ENCODE assay signal across 8 cellular contexts in genomic region chr6:35359744-35360348, GRCh38. TPM values are rescaled to one million over a fixed set of nuclear protein-coding genes. Genes with fewer than 3 reads are reported as not detected.
DNase-seq lines count a peak whose midpoint lies in the region; ATAC-seq, FAIRE-seq and TF ChIP-seq lines count a peak whose summit lies in the region.

No MANE protein-coding gene starts in this region.

- H3K36me3 ChIP-seq in heart left ventricle: peaks cover 0 to 22% (median 8%) of the 10 kb centered on the region in 9 donors
- H3K36me3 ChIP-seq in prostate gland: no peaks in the 10 kb centered on the region

- POLR2A ChIA-PET in activated CD8-positive, alpha-beta T cell treated with anti-CD3 and anti-CD28 coated beads, Interleukin-2, amount 10 ng/mL, durations not matched to agents 7 days and 5 days (lab: Charles Lee): no interaction called here

- H3K4me1 ChIP-seq in heart left ventricle (peaks cover 0 to 69% (median 50%) of the 10 kb centered on the region in 12 donors), prostate gland (replicated peaks) (no peaks in the 10 kb centered on the region)

- H3K27me3 Mint-ChIP-seq in activated CD8-positive, alpha-beta T cell treated with anti-CD3 and anti-CD28 coated beads, Interleukin-2, amount 10 ng/mL, durations not matched to agents 7 days and 5 days (ENCODE audit: low read depth): no peaks in the 10 kb centered on the region

- WGBS in heart left ventricle, 4 donors: 17 to 28% (median 19%) methylated on average over 2 of the region's 2 CpGs
- 35% methylated on average over 2 of the region's 2 CpGs for WGBS in prostate gland

- peaks cover 45% of the 10 kb centered on the region for H3K36me3 Mint-ChIP-seq in activated CD8-positive, alpha-beta T cell treated with anti-CD3 and anti-CD28 coated beads, Interleukin-2, amount 10 ng/mL, durations not matched to agents 7 days and 5 days (ENCODE audit: low read depth)

- no peaks in the 10 kb centered on the region for H3K9me3 Mint-ChIP-seq in activated CD8-positive, alpha-beta T cell treated with anti-CD3 and anti-CD28 coated beads, Interleukin-2, amount 10 ng/mL, durations not matched to agents 7 days and 5 days (ENCODE audit: insufficient read depth)

- H3K27ac ChIP-seq in heart left ventricle: peak overlapping the region in 11 of 12 donors; percentile 15 to 73 (median 57)
- H3K27ac ChIP-seq in prostate gland: peak overlapping the region in 1 of 2 donors; percentile 39

- FAIRE-seq in GM12892 (lab: Jason Lieb, UNC): no peak

- peaks cover 41% of the 10 kb centered on the region for H3K4me1 Mint-ChIP-seq in activated CD8-positive, alpha-beta T cell treated with anti-CD3 and anti-CD28 coated beads, Interleukin-2, amount 10 ng/mL, durations not matched to agents 7 days and 5 days (ENCODE audit: low read depth)

- TF ChIP-seq POLR2A in heart left ventricle (IDR thresholded peaks at IDR 0.05) (no peak), prostate gland (IDR thresholded peaks at IDR 0.05) (no peak), GM12892 (IDR thresholded peaks at IDR 0.05; ENCODE audit: low read depth, low read length) (no peak)

- no peak for TF ChIP-seq CTCF in heart left ventricle (IDR thresholded peaks at IDR 0.05)
- no peak for TF ChIP-seq CTCF in prostate gland (IDR thresholded peaks at IDR 0.05)
- TF ChIP-seq CTCF in GM10266 (IDR thresholded peaks at IDR 0.05; ENCODE audit: control insufficient read depth, insufficient read depth, low read depth, missing control alignments): no peak

- peak overlapping the region; percentile 17 for H3K27ac Mint-ChIP-seq in activated CD8-positive, alpha-beta T cell treated with anti-CD3 and anti-CD28 coated beads, Interleukin-2, amount 10 ng/mL, durations not matched to agents 7 days and 5 days

- DNase-seq in GM03348 (ENCODE audit: low spot score) (peak; percentile 67), heart left ventricle (peak; percentile 32 to 68 (median 61)), prostate gland (ENCODE audit: low spot score) (peak; percentile 18), dedifferentiated amniotic fluid mesenchymal stem cell (ENCODE audit: extremely low spot score) (no peak), GM12892 (ENCODE audit: insufficient read length) (no peak), dermis blood vessel endothelial cell (no peak), GM10266 (ENCODE audit: extremely low spot score) (no peak)
- DNase-seq in activated CD8-positive, alpha-beta T cell treated with anti-CD3 and anti-CD28 coated beads, Interleukin-2, amount 10 ng/mL, durations not matched to agents 7 days and 5 days: no peak

- H3K4me3 ChIP-seq in heart left ventricle (no peak overlapping the region), prostate gland (no peak overlapping the region)

- CTCF ChIA-PET in activated CD8-positive, alpha-beta T cell treated with anti-CD3 and anti-CD28 coated beads, Interleukin-2, amount 10 ng/mL, durations not matched to agents 7 days and 5 days (lab: Charles Lee): interaction anchor here (2.1 kb wide), 1 partner anchor 49 kb away, joined by 5 read pairs; no protein-coding TSS in a partner anchor

- ATAC-seq in activated CD8-positive, alpha-beta T cell treated with anti-CD3 and anti-CD28 coated beads, Interleukin-2, amount 10 ng/mL, durations not matched to agents 7 days and 5 days: no peak
- ATAC-seq in heart left ventricle: peak; percentile 36 to 65 (median 51)

- H3K9me3 ChIP-seq in heart left ventricle: no peaks in the 10 kb centered on the region
- no peaks in the 10 kb centered on the region for H3K9me3 ChIP-seq in prostate gland

- intact Hi-C loops in heart left ventricle (cut with DNase I) (no loop called here), prostate gland (cut with DNase I) (no loop called here)

- H3K4me3 Mint-ChIP-seq in activated CD8-positive, alpha-beta T cell treated with anti-CD3 and anti-CD28 coated beads, Interleukin-2, amount 10 ng/mL, durations not matched to agents 7 days and 5 days: no peak overlapping the region

- H3K27me3 ChIP-seq in heart left ventricle (no peaks in the 10 kb centered on the region), prostate gland (replicated peaks; ENCODE audit: insufficient read depth) (no peaks in the 10 kb centered on the region)

RNA-seq across cellular contexts. Expression of gene PPARD, which starts 17.5 kb away (rescaled TPM):
- 10 to 100 TPM; 36.3 to 36.7 TPM for total RNA-seq in activated CD8-positive, alpha-beta T cell treated with anti-CD3 and anti-CD28 coated beads, Interleukin-2, amount 10 ng/mL, durations not matched to agents 7 days and 5 days
- total RNA-seq in heart left ventricle (10 to 100 TPM; 10.0 to 22.0 (median 13.4) TPM), prostate gland (10 to 100 TPM; 21.2 to 24.1 TPM), dermis blood vessel endothelial cell (9.7 and 18.1 TPM in 2 replicates)
- polyA plus RNA-seq in heart left ventricle: 10 to 100 TPM; 13.8 to 23.8 TPM
- polyA plus RNA-seq in GM12892 (2012; ENCODE audit: missing spikeins): 7.0 TPM

Comparison
In these comparisons a context has a peak if more than half of its experiments do, and no peak if none do; other contexts are left out.
1. DNase-seq: peak in GM03348 (single experiment), heart left ventricle (5 of 5) and prostate gland (single experiment); none in activated CD8-positive, alpha-beta T cell treated with anti-CD3 and anti-CD28 coated beads, Interleukin-2, amount 10 ng/mL, durations not matched to agents 7 days and 5 days (single experiment), dedifferentiated amniotic fluid mesenchymal stem cell (single experiment), GM12892 (single experiment), dermis blood vessel endothelial cell (single experiment) and GM10266 (single experiment).